In the genomic region with DNA sequence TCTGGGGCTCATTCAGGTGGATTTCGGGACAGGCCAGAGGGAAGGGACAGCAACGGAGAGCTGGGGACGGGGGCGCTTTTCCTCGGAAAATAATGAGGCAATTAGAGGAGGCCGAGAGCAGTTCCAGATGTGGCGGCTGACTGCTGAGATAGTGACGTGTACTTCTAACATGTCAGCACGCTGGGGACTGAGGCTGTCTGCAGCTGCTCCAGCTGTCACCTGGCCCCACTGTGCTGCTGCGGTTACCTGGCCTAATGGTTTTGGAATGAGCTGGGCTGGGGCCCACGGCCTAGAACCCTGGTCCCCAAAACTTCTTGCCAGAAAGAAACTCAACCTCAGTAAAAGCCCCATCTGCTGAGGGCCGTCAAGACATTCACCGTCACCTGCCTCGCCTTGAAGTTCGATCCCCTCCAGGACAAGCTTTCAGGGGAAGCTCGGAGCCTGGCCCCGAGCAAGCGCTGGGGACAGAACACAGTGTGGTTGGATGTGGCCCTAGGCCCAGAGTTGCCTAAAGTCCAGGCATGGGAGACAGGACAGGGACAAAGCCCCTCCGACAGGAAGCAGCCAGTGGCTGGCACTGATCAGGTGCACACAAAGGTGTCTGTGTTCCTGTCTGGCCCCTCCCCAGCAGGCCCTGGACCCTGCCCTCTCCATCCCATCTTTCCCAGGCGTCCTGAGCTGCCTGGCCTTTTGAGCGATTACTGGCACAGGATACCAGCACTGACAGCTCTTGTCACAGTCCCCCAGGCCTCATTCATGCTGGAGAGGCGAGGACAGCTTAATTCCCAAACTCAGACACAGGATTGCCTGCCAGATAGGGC, we compare ENCODE assay signal across 13 cellular contexts. TPM values are rescaled to one million over a fixed set of nuclear protein-coding genes. Genes with fewer than 3 reads are reported as not detected.
DNase-seq lines count a peak whose midpoint lies in the region; ATAC-seq and TF ChIP-seq lines count a peak whose summit lies in the region.
"Had no signal": no experiment of that assay in that cellular context is flagged by ENCODE, and none has a peak within 500 bp of the region (broad histone marks: within the 10 kb centered on the region; RNA-seq: fewer than 3 reads in every experiment).

No MANE protein-coding gene starts in this region.

- H3K4me3 ChIP-seq in cardiac muscle cell (no peak overlapping the region), upper lobe of right lung (no peak overlapping the region), WERI-Rb-1 (ENCODE audit: low read depth, low read length) (no peak overlapping the region)

- no peak overlapping the region for H3K27ac Mint-ChIP-seq in chondrocyte (ENCODE audit: unreplicated experiment)

- H3K36me3 Mint-ChIP-seq in chondrocyte (ENCODE audit: low read depth) = peaks cover 7% of the 10 kb centered on the region

- intact Hi-C loops in Right ventricle myocardium superior (cut with DNase I) = no loop called here
- intact Hi-C loops in upper lobe of right lung (cut with DNase I) = no loop called here

- TF ChIP-seq CTCF in cardiac muscle cell (IDR thresholded peaks at IDR 0.05; ENCODE audit: low read depth, low read length) (no peak), upper lobe of right lung (IDR thresholded peaks at IDR 0.05) (no peak), chondrocyte (IDR thresholded peaks at IDR 0.05) (no peak), WERI-Rb-1 (IDR thresholded peaks at IDR 0.05; ENCODE audit: low read depth, low read length) (no peak)

- H3K27ac ChIP-seq in cardiac muscle cell (peak overlapping the region; percentile 27), upper lobe of right lung (no peak overlapping the region), WERI-Rb-1 (no peak overlapping the region)
- H3K27ac ChIP-seq: neutrophil had no signal

- H3K9me3 ChIP-seq in cardiac muscle cell (ENCODE audit: low read depth) (no peaks in the 10 kb centered on the region), upper lobe of right lung (no peaks in the 10 kb centered on the region), WERI-Rb-1 (ENCODE audit: severe bottlenecking) (no peaks in the 10 kb centered on the region)
- H3K9me3 ChIP-seq: neutrophil had no signal

- H3K4me1 ChIP-seq in cardiac muscle cell (ENCODE audit: low read depth) (peaks cover 7% of the 10 kb centered on the region), upper lobe of right lung (no peaks in the 10 kb centered on the region)

- no peaks in the 10 kb centered on the region for H3K27me3 Mint-ChIP-seq in chondrocyte (ENCODE audit: low read depth)

- H3K27me3 ChIP-seq in cardiac muscle cell = no peaks in the 10 kb centered on the region
- no peaks in the 10 kb centered on the region for H3K27me3 ChIP-seq in upper lobe of right lung
- no peaks in the 10 kb centered on the region for H3K27me3 ChIP-seq in WERI-Rb-1 (ENCODE audit: insufficient read depth, low read depth, severe bottlenecking)
- H3K27me3 ChIP-seq: neutrophil had no signal

- no peak overlapping the region for H3K4me3 Mint-ChIP-seq in chondrocyte (ENCODE audit: unreplicated experiment)

- no peaks in the 10 kb centered on the region for H3K4me1 Mint-ChIP-seq in chondrocyte (ENCODE audit: low read depth)

- no peak for ATAC-seq in Right ventricle myocardium superior (ENCODE audit: poor library complexity)
- ATAC-seq in HG02623 (IDR thresholded peaks at IDR 0.05; ENCODE audit: unreplicated experiment) = peak; percentile 54
- ATAC-seq in upper lobe of right lung = no peak
- ATAC-seq: Panc1 had no signal

- H3K36me3 ChIP-seq in cardiac muscle cell (no peaks in the 10 kb centered on the region), upper lobe of right lung (peaks cover 16% of the 10 kb centered on the region), WERI-Rb-1 (peaks cover 25% of the 10 kb centered on the region)

- no peak for DNase-seq in cardiac muscle cell (ENCODE audit: low read depth in 1 of 2, low spot score in 1 of 2)
- no peak for DNase-seq in Right ventricle myocardium superior
- DNase-seq in NCI-H510A (lab: John Stamatoyannopoulos, UW) = peak; percentile 14
- peak; percentile 43 for DNase-seq in upper lobe of right lung
- no peak for DNase-seq in chondrocyte (ENCODE audit: low spot score)
- no peak for DNase-seq in central memory CD4-positive, alpha-beta T cell
- DNase-seq in WERI-Rb-1 = no peak
- DNase-seq: caudate nucleus; NCI-H1417; stimulated activated CD4-positive, alpha-beta T cell treated with anti-CD3 and anti-CD28 coated beads, Interleukin-2, amount 100 ng/mL, for 24 hours had no signal

- no peaks in the 10 kb centered on the region for H3K9me3 Mint-ChIP-seq in chondrocyte (ENCODE audit: low read depth)

RNA-seq across cellular contexts. Expression of gene RPUSD4, which starts 22.1 kb away (rescaled TPM):
- total RNA-seq in cardiac muscle cell = 21.0 and 36.5 TPM in 2 replicates
- polyA plus RNA-seq in cardiac muscle cell = 15.2 and 21.2 TPM in 2 replicates
- total RNA-seq in Right ventricle myocardium superior = 40.7 TPM
- total RNA-seq in upper lobe of right lung = 21.6 TPM
- 16.1 to 18.8 TPM (median 16.2 TPM) in 3 replicates for total RNA-seq in chondrocyte

RNA-seq across cellular contexts. Expression of gene FAM118B, which starts 22.3 kb away (rescaled TPM):
- total RNA-seq in cardiac muscle cell = 13.7 and 22.7 TPM in 2 replicates
- polyA plus RNA-seq in cardiac muscle cell = 29.4 and 33.9 TPM in 2 replicates
- 22.2 TPM for total RNA-seq in Right ventricle myocardium superior
- 37.5 TPM for total RNA-seq in upper lobe of right lung
- 23.2 to 25.9 TPM (median 24.3 TPM) in 3 replicates for total RNA-seq in chondrocyte

Comparison
In these comparisons a context has a peak if more than half of its experiments do, and no peak if none do; other contexts are left out.
1. DNase-seq: peak in NCI-H510A (single experiment) and upper lobe of right lung (single experiment); none in cardiac muscle cell (0 of 2), Right ventricle myocardium superior (single experiment), chondrocyte (single experiment), central memory CD4-positive, alpha-beta T cell (single experiment) and WERI-Rb-1 (single experiment).